21 cellular contexts compared by ENCODE assay signal in the genomic region with DNA sequence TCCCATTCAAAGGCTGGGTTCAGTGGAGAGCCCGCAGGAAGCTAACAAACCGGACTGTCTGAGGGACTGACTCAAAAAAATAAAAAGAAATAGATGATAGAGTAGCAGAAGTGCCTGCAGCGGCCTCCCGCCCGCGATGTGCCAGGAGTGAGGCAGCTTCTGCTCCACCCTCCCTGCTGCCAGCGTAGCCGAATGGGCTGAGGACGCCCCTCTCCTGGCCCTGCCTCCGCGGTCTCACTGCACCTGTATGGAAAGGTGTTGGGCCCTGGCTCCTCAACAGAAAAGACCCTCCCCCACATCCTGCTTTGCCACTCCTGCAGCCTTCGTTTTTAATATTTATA.
A peak's percentile ranks its signal among the peaks of the same experiment; 100 is the strongest.
DNase-seq lines count a peak whose midpoint lies in the region; ATAC-seq and TF ChIP-seq lines count a peak whose summit lies in the region.
"Had no signal": no experiment of that assay in that cellular context is flagged by ENCODE, and none has a peak within 500 bp of the region (broad histone marks: within the 10 kb centered on the region; RNA-seq: fewer than 3 reads in every experiment).

No MANE protein-coding gene starts in this region.

- no peak overlapping the region for H3K4me3 ChIP-seq in BLaER1 treated with 17β-estradiol and CSF1 and Interleukin-3, amounts not matched to agents 10 nM and 100 nM
- H3K4me3 ChIP-seq in H7 (ENCODE audit: insufficient read depth, low read depth, low read length), result no peak overlapping the region
- no peak overlapping the region for H3K4me3 ChIP-seq in ascending aorta
- no peak overlapping the region for H3K4me3 ChIP-seq in A673 (ENCODE audit: low read depth, low read length, poor library complexity, severe bottlenecking)
- H3K4me3 ChIP-seq: gastroesophageal sphincter, left ventricle myocardium inferior, mucosa of descending colon, SK-N-MC, smooth muscle cell, transverse colon had no signal

- H3K9ac ChIP-seq in BLaER1 treated with 17β-estradiol and CSF1 and Interleukin-3, amounts not matched to agents 10 nM and 100 nM, result peak overlapping the region in 2 of 11 experiments; percentile 5 to 24; a peak in 1 of 22 replicates

- CTCF ChIA-PET in A673 (lab: Charles Lee), result interaction anchor here (0.6 to 1.3 kb wide), 3 partner anchors 10 to 476 kb away, joined by 3 to 10 read pairs (median 3); no protein-coding TSS in a partner anchor

- H3K4me2 ChIP-seq in BLaER1 treated with 17β-estradiol and CSF1 and Interleukin-3, amounts not matched to agents 10 nM and 100 nM, result peak overlapping the region in 10 of 11 experiments; percentile 51 to 81 (median 68); a peak in 21 of 22 replicates
- H3K4me2 ChIP-seq: smooth muscle cell had no signal

- intact Hi-C loops in ascending aorta (cut with DNase I), result loop anchor here (2.0 kb wide), 1 partner anchor 20 kb away; no protein-coding TSS in a partner anchor
- intact Hi-C loops in A673 (cut with micrococcal nuclease; ENCODE audit: unreplicated experiment), result loop anchor here (2.0 kb wide), 1 partner anchor 240 kb away; no protein-coding TSS in a partner anchor

- 0 out of 22 replicates have a peak overlapping the region, but pooled peaks of 3 of the 11 experiments have one; percentile 0 to 19 (median 18) for H3K27ac ChIP-seq in BLaER1 treated with 17β-estradiol and CSF1 and Interleukin-3, amounts not matched to agents 10 nM and 100 nM
- no peak overlapping the region for H3K27ac ChIP-seq in foreskin keratinocyte
- no peak overlapping the region for H3K27ac ChIP-seq in ascending aorta
- H3K27ac ChIP-seq in A673 (ENCODE audit: low read depth, low read length, poor library complexity, severe bottlenecking), result no peak overlapping the region
- H3K27ac ChIP-seq: gastroesophageal sphincter, left ventricle myocardium inferior, SK-N-MC, transverse colon had no signal

- H3K36me3 ChIP-seq in BLaER1 treated with 17β-estradiol and CSF1 and Interleukin-3, amounts not matched to agents 10 nM and 100 nM, result no peaks in the 10 kb centered on the region
- H3K36me3 ChIP-seq in H7 (replicated peaks; ENCODE audit: control insufficient read depth, insufficient read depth, low read length) (no peaks in the 10 kb centered on the region), ascending aorta (no peaks in the 10 kb centered on the region), A673 (ENCODE audit: insufficient read depth, low read length, poor library complexity, severe bottlenecking) (no peaks in the 10 kb centered on the region)
- H3K36me3 ChIP-seq: gastroesophageal sphincter, left ventricle myocardium inferior, transverse colon had no signal

- TF ChIP-seq CTCF in foreskin keratinocyte (conservative IDR thresholded peaks at IDR 0.05) (no peak), ascending aorta (IDR thresholded peaks at IDR 0.05) (no peak), A673 (conservative IDR thresholded peaks at IDR 0.05; ENCODE audit: low read depth, low read length) (no peak)

- H3K4me1 ChIP-seq in BLaER1 treated with 17β-estradiol and CSF1 and Interleukin-3, amounts not matched to agents 10 nM and 100 nM, result peaks cover 18 to 29% (median 22%) of the 10 kb centered on the region in 10 experiments
- H3K4me1 ChIP-seq in foreskin keratinocyte, result peaks cover 9% of the 10 kb centered on the region
- H3K4me1 ChIP-seq in ascending aorta, result peaks cover 3 to 7% of the 10 kb centered on the region in 2 donors
- H3K4me1 ChIP-seq in A673 (ENCODE audit: insufficient read depth, low read length, poor library complexity, severe bottlenecking), result peaks cover 3% of the 10 kb centered on the region
- H3K4me1 ChIP-seq: transverse colon had no signal

- POLR2A ChIA-PET in A673 (lab: Charles Lee; ENCODE audit: low non-redundant PET), result no interaction called here

- no peaks in the 10 kb centered on the region for H3K9me3 ChIP-seq in BLaER1 treated with 17β-estradiol and CSF1 and Interleukin-3, amounts not matched to agents 10 nM and 100 nM (replicated peaks in 1 of 11)
- H3K9me3 ChIP-seq in ascending aorta (no peaks in the 10 kb centered on the region), A673 (ENCODE audit: low read depth, low read length, poor library complexity, severe bottlenecking) (no peaks in the 10 kb centered on the region)
- H3K9me3 ChIP-seq: gastroesophageal sphincter, left ventricle myocardium inferior, mucosa of descending colon, transverse colon had no signal

- no peaks in the 10 kb centered on the region; a peak in 1 of 22 replicates for H4K20me1 ChIP-seq in BLaER1 treated with 17β-estradiol and CSF1 and Interleukin-3, amounts not matched to agents 10 nM and 100 nM

- DNase-seq in H7 (peak; percentile 44), NCI-H69 (lab: John Stamatoyannopoulos, UW) (peak; percentile 35), foreskin keratinocyte (peak in 1 of 2 donors; percentile 71), ascending aorta (ENCODE audit: low spot score in 2 of 2) (no peak), 8988T (no peak), A673 (ENCODE audit: low spot score) (no peak)
- DNase-seq: activated naive CD8-positive, alpha-beta T cell treated with anti-CD3 and anti-CD28 coated beads, Interleukin-2, amount 10 ng/mL, durations not matched to agents 7 days and 5 days; dermis blood vessel endothelial cell; erythroblast; left ventricle myocardium inferior; mucosa of descending colon; NCI-H187 treated with DMSO at 0.1 percent for 48 hours; NK-92 treated with Interleukin-12 subunit alpha and Interleukin-12 subunit beta, amount 100 ng/mL, for 24 hours; stimulated activated CD4-positive, alpha-beta T cell treated with anti-CD3 and anti-CD28 coated beads, Interleukin-4, amount 100 ng/mL, for 1 hour; stimulated activated naive CD8-positive, alpha-beta T cell treated with anti-CD3 and anti-CD28 coated beads, Interleukin-15, amount 100 ng/mL, for 72 hours; transverse colon had no signal

- no TSS peak for BruUV-seq in A673 (replicated peaks; lab: Mats Ljungman, UMichigan)

- peak; percentile 75 for ATAC-seq in foreskin keratinocyte
- ATAC-seq in GM18909 (IDR thresholded peaks at IDR 0.05; ENCODE audit: poor library complexity, unreplicated experiment), result no peak
- ATAC-seq: gastroesophageal sphincter; stimulated activated naive CD8-positive, alpha-beta T cell treated with anti-CD3 and anti-CD28 coated beads, Interleukin-15, amount 100 ng/mL, for 72 hours had no signal

- H3K27me3 ChIP-seq in BLaER1 treated with 17β-estradiol and CSF1 and Interleukin-3, amounts not matched to agents 10 nM and 100 nM, result no peaks in the 10 kb centered on the region
- H3K27me3 ChIP-seq in H7 (ENCODE audit: control insufficient read depth, insufficient read depth, low read length) (peaks cover 6% of the 10 kb centered on the region), foreskin keratinocyte (peaks cover 15% of the 10 kb centered on the region), ascending aorta (no peaks in the 10 kb centered on the region), A673 (replicated peaks; ENCODE audit: insufficient read depth, low read depth, low read length, poor library complexity) (no peaks in the 10 kb centered on the region)
- H3K27me3 ChIP-seq: gastroesophageal sphincter, transverse colon had no signal

Comparison
In these comparisons a context has a peak if more than half of its experiments do, and no peak if none do; other contexts are left out.
1. DNase-seq: peak in H7 (single experiment) and NCI-H69 (single experiment); none in ascending aorta (0 of 2), 8988T (single experiment) and A673 (single experiment).